In the genomic region with DNA sequence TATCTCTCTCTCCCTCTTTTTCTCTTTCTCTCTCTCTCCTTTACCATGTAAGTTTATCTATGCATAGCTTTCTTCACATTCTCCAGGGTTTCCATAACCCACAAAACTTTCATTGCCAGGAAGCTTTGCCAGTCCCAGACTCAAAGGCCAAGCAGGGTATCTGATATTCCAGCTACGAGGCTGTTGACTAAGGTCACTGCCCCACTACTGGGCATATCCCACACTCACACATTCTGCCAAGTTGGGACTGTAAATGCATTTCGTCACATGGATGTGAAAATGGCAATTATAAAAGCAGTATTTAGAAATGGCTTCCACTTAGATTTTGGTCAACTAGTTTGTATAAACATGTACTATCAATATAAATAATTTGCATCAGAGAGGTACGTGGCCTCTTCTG, we compare ENCODE assay signal across 26 cellular contexts.
"Had no signal": no experiment of that assay in that cellular context is flagged by ENCODE, and none has a peak within 500 bp of the region (broad histone marks: within the 10 kb centered on the region; RNA-seq: fewer than 3 reads in every experiment).

No MANE protein-coding gene starts in this region.

- H3K36me3 ChIP-seq: breast epithelium, thyroid gland had no signal

- DNase-seq: activated CD4-positive, alpha-beta T cell treated with anti-CD3 and anti-CD28 coated beads for 4 hours; activated CD4-positive, alpha-beta T cell treated with anti-CD3 and anti-CD28 coated beads, Interleukin-2, amount 50 U/mL, for 48 hours; activated CD4-positive, CD25-positive, alpha-beta regulatory T cell; activated CD8-positive, alpha-beta memory T cell treated with anti-CD3 and anti-CD28 coated beads, Interleukin-2, amount 50 U/mL, for 48 hours; activated naive CD4-positive, alpha-beta T cell; activated T-cell treated with anti-CD3 and anti-CD28 coated beads, Interleukin-2, amount 50 U/mL, for 4 hours; cerebellar nuclear complex; effector memory CD4-positive, alpha-beta T cell; glutamatergic neuron; hypothalamus; left cardiac atrium; natural killer cell; stimulated activated CD4-positive, alpha-beta T cell treated with anti-CD3 and anti-CD28 coated beads, Interleukin-2, amount 100 ng/mL, for 48 hours; stimulated activated CD8-positive, alpha-beta memory T cell treated with anti-CD3 and anti-CD28 coated beads, Interleukin-4, amount 100 ng/mL, for 48 hours; stimulated activated naive CD4-positive, alpha-beta T cell; SW 1271; T-helper 17 cell; thyroid gland had no signal

- H3K9me3 Mint-ChIP-seq: activated T-cell treated with anti-CD3 and anti-CD28 coated beads, Interleukin-2, amount 50 U/mL, for 4 hours; activated T-helper 2 cell treated with anti-CD3 and anti-CD28 coated beads, Interferon-gamma antibody, Interleukin-2, Interleukin-4, amounts not matched to agents 10 μg/mL and 5 μg/mL and 100 μg/mL, durations not matched to agents 14 hours and 24 hours and 36 hours; mesothelial cell of epicardium; natural killer cell had no signal

- H3K9me3 ChIP-seq: breast epithelium, thyroid gland had no signal

- H3K27me3 ChIP-seq: breast epithelium, thyroid gland had no signal

- H3K4me3 ChIP-seq: breast epithelium, lung, SK-N-MC, thyroid gland had no signal

- H3K27ac Mint-ChIP-seq: activated naive CD8-positive, alpha-beta T cell; activated T-helper 2 cell treated with anti-CD3 and anti-CD28 coated beads, Interferon-gamma antibody, Interleukin-2, Interleukin-4, amounts not matched to agents 10 μg/mL and 5 μg/mL and 100 μg/mL, durations not matched to agents 14 hours and 24 hours and 36 hours; T-helper 17 cell had no signal

- H3K36me3 Mint-ChIP-seq: mesothelial cell of epicardium, natural killer cell had no signal

- H3K27me3 Mint-ChIP-seq: T-helper 17 cell had no signal

- H3K27ac ChIP-seq: breast epithelium, SK-N-MC, thyroid gland had no signal

- H3K4me1 ChIP-seq: breast epithelium had no signal

- H3K4me3 Mint-ChIP-seq: activated naive CD8-positive, alpha-beta T cell; activated T-cell treated with anti-CD3 and anti-CD28 coated beads, Interleukin-2, amount 50 U/mL, for 4 hours; mesothelial cell of epicardium; natural killer cell; T-helper 17 cell had no signal

- ATAC-seq: activated T-cell treated with anti-CD3 and anti-CD28 coated beads, Interleukin-2, amount 50 U/mL, for 4 hours; esophagus mucosa; left cardiac atrium; sciatic nerve; T-helper 17 cell had no signal
